In genomic region chr7:17843041-17843440, GRCh38 we compare ENCODE assay signal across 20 cellular contexts.
"Had no signal": no experiment of that assay in that cellular context is flagged by ENCODE, and none has a peak within 500 bp of the region (broad histone marks: within the 10 kb centered on the region; RNA-seq: fewer than 3 reads in every experiment).

No MANE protein-coding gene starts in this region.

- H3K27me3 ChIP-seq: adrenal gland, cardiac muscle cell, tibial nerve had no signal

- H3K4me3 ChIP-seq: adrenal gland, cardiac muscle cell, tibial nerve had no signal

- H3K27ac Mint-ChIP-seq: activated naive CD4-positive, alpha-beta T cell treated with anti-CD3 and anti-CD28 coated beads, Interleukin-2, amount 10 ng/mL, durations not matched to agents 7 days and 5 days; activated T-helper 2 cell treated with anti-CD3 and anti-CD28 coated beads, Interferon-gamma antibody, Interleukin-2, Interleukin-4, amounts not matched to agents 10 μg/mL and 5 μg/mL and 100 μg/mL, durations not matched to agents 14 hours and 24 hours and 36 hours; stimulated activated naive B cell treated with anti-CD40 and anti-IgM and Interleukin-4, amounts not matched to agents 10 μg/mL and 1 μg/mL and 100 μg/mL, for 72 hours had no signal

- DNase-seq: activated CD4-positive, alpha-beta T cell treated with anti-CD3 and anti-CD28 coated beads for 1 hour; activated CD4-positive, alpha-beta T cell treated with anti-CD3 and anti-CD28 coated beads, Interleukin-2, amount 50 U/mL, for 48 hours; activated CD8-positive, alpha-beta memory T cell treated with anti-CD3 and anti-CD28 coated beads, Interleukin-2, amount 10 ng/mL, durations not matched to agents 7 days and 5 days; activated naive CD4-positive, alpha-beta T cell treated with anti-CD3 and anti-CD28 coated beads, Interleukin-2, amount 10 ng/mL, durations not matched to agents 7 days and 5 days; activated T-cell treated with anti-CD3 and anti-CD28 coated beads, Interleukin-2, amount 50 U/mL, for 1 hour; adrenal gland; foreskin fibroblast; glutamatergic neuron; hypothalamus; kidney glomerular epithelial cell; left ventricle myocardium superior; mesenchymal stem cell; naive thymus-derived CD8-positive, alpha-beta T cell; stimulated activated CD4-positive, alpha-beta T cell treated with anti-CD3 and anti-CD28 coated beads, Interleukin-4, amount 100 ng/mL, for 1 hour; stimulated activated naive B cell treated with anti-CD40 and anti-IgM and Interleukin-4, amounts not matched to agents 10 μg/mL and 1 μg/mL and 100 μg/mL, for 72 hours; substantia nigra had no signal

- H3K27ac ChIP-seq: adrenal gland, cardiac muscle cell, tibial nerve had no signal

- H3K4me1 ChIP-seq: adrenal gland, tibial nerve had no signal

- H3K4me3 Mint-ChIP-seq: activated CD8-positive, alpha-beta memory T cell treated with anti-CD3 and anti-CD28 coated beads, Interleukin-2, amount 10 ng/mL, durations not matched to agents 7 days and 5 days; activated naive CD4-positive, alpha-beta T cell treated with anti-CD3 and anti-CD28 coated beads, Interleukin-2, amount 10 ng/mL, durations not matched to agents 7 days and 5 days; stimulated activated naive B cell treated with anti-CD40 and anti-IgM and Interleukin-4, amounts not matched to agents 10 μg/mL and 1 μg/mL and 100 μg/mL, for 72 hours had no signal

- H3K27me3 Mint-ChIP-seq: activated CD8-positive, alpha-beta memory T cell treated with anti-CD3 and anti-CD28 coated beads, Interleukin-2, amount 10 ng/mL, durations not matched to agents 7 days and 5 days; activated naive CD4-positive, alpha-beta T cell treated with anti-CD3 and anti-CD28 coated beads, Interleukin-2, amount 10 ng/mL, durations not matched to agents 7 days and 5 days; naive thymus-derived CD8-positive, alpha-beta T cell; stimulated activated naive B cell treated with anti-CD40 and anti-IgM and Interleukin-4, amounts not matched to agents 10 μg/mL and 1 μg/mL and 100 μg/mL, for 72 hours had no signal

- H3K9me3 ChIP-seq: adrenal gland had no signal

- ATAC-seq: activated CD8-positive, alpha-beta memory T cell treated with anti-CD3 and anti-CD28 coated beads, Interleukin-2, amount 10 ng/mL, durations not matched to agents 7 days and 5 days; esophagus mucosa; left ventricle myocardium superior; naive thymus-derived CD8-positive, alpha-beta T cell; stimulated activated naive B cell treated with anti-CD40 and anti-IgM and Interleukin-4, amounts not matched to agents 10 μg/mL and 1 μg/mL and 100 μg/mL, for 72 hours had no signal
